Comparison of ENCODE assay signal across 8 cellular contexts in genomic region chr1:51616490-51616889, GRCh38. TPM values are rescaled to one million over a fixed set of nuclear protein-coding genes. Genes with fewer than 3 reads are reported as not detected.
A peak's percentile ranks its signal among the peaks of the same experiment; 100 is the strongest.
DNase-seq lines count a peak whose midpoint lies in the region; ATAC-seq and TF ChIP-seq lines count a peak whose summit lies in the region.

No MANE protein-coding gene starts in this region.

- H3K9ac ChIP-seq in BLaER1 (no peak overlapping the region), MM.1S (ENCODE audit: low read length) (no peak overlapping the region), endocrine pancreas (ENCODE audit: control insufficient read depth, insufficient read depth, low read length) (peak overlapping the region; percentile 44)

- H3K4me2 ChIP-seq in BLaER1: peak overlapping the region; percentile 63
- peak overlapping the region; percentile 43 for H3K4me2 ChIP-seq in MM.1S (ENCODE audit: low read depth, low read length)
- H3K4me2 ChIP-seq in osteoblast (ENCODE audit: insufficient read depth, low read length): peak overlapping the region; percentile 68

- H3K79me2 ChIP-seq in MM.1S (ENCODE audit: low read length) (peaks cover 43% of the 10 kb centered on the region), osteoblast (ENCODE audit: insufficient read depth, low read length) (peaks cover 41% of the 10 kb centered on the region)

- H3K36me3 ChIP-seq in BLaER1 (no peaks in the 10 kb centered on the region), MM.1S (replicated peaks; ENCODE audit: insufficient read depth, low read length) (no peaks in the 10 kb centered on the region), endocrine pancreas (ENCODE audit: control insufficient read depth, insufficient read depth, low read length) (no peaks in the 10 kb centered on the region), osteoblast (ENCODE audit: insufficient read depth, low read length) (no peaks in the 10 kb centered on the region)

- peak overlapping the region; percentile 94 for H3K4me3 ChIP-seq in BLaER1
- 0 out of 2 replicates have a peak overlapping the region, but pooled peaks have one; percentile 19 for H3K4me3 ChIP-seq in MM.1S (ENCODE audit: low read length)
- H3K4me3 ChIP-seq in endocrine pancreas (ENCODE audit: control insufficient read depth, insufficient read depth, low read length): peak overlapping the region; percentile 83
- H3K4me3 ChIP-seq in osteoblast (ENCODE audit: insufficient read depth, low read length): no peak overlapping the region

- DNase-seq in MM.1S (no peak), osteoblast (ENCODE audit: insufficient read length, low spot score, missing footprints) (no peak), SKM-1 treated with dmso at 0.1 percent for 144 hours (lab: John Stamatoyannopoulos, UW; ENCODE audit: unreplicated experiment) (no peak)

- H3K27me3 ChIP-seq in BLaER1 (no peaks in the 10 kb centered on the region), MM.1S (replicated peaks; ENCODE audit: insufficient read depth, low read length) (no peaks in the 10 kb centered on the region), endocrine pancreas (ENCODE audit: control insufficient read depth, insufficient read depth, low read length) (no peaks in the 10 kb centered on the region), osteoblast (ENCODE audit: insufficient read depth, low read length) (no peaks in the 10 kb centered on the region)

- no peaks in the 10 kb centered on the region for H3K9me3 ChIP-seq in BLaER1
- H3K9me3 ChIP-seq in MM.1S (replicated peaks; ENCODE audit: insufficient read depth, low read length): no peaks in the 10 kb centered on the region
- H3K9me3 ChIP-seq in endocrine pancreas (ENCODE audit: control insufficient read depth, low read length): no peaks in the 10 kb centered on the region
- no peaks in the 10 kb centered on the region for H3K9me3 ChIP-seq in osteoblast (ENCODE audit: low read depth, low read length)

- H3K4me1 ChIP-seq in BLaER1 (peaks cover 32% of the 10 kb centered on the region), MM.1S (ENCODE audit: low read length) (peaks cover 4% of the 10 kb centered on the region), endocrine pancreas (ENCODE audit: control insufficient read depth, insufficient read depth, low read length) (peaks cover 12% of the 10 kb centered on the region), osteoblast (ENCODE audit: insufficient read depth, low read length) (peaks cover 9% of the 10 kb centered on the region)

- peaks cover 15% of the 10 kb centered on the region; the same call in 1 of the 2 replicates for H4K20me1 ChIP-seq in BLaER1
- H4K20me1 ChIP-seq in MM.1S (ENCODE audit: insufficient read depth, low read length): no peaks in the 10 kb centered on the region
- peaks cover 6% of the 10 kb centered on the region for H4K20me1 ChIP-seq in osteoblast (ENCODE audit: insufficient read depth, low read length)

- H2AFZ ChIP-seq in MM.1S (ENCODE audit: low read length) (no peak overlapping the region), osteoblast (ENCODE audit: low read length) (no peak overlapping the region)

- TF ChIP-seq CTCF in MM.1S (IDR thresholded peaks at IDR 0.05; ENCODE audit: low read length): no peak
- no peak for TF ChIP-seq CTCF in osteoblast (IDR thresholded peaks at IDR 0.05; ENCODE audit: extremely low read depth, low read depth, low read length)

- ATAC-seq in GM18861 (IDR thresholded peaks at IDR 0.05; ENCODE audit: unreplicated experiment): no peak
- ATAC-seq in HG03460 (IDR thresholded peaks at IDR 0.05; ENCODE audit: unreplicated experiment): no peak
- no peak for ATAC-seq in GM21360 (IDR thresholded peaks at IDR 0.05; ENCODE audit: unreplicated experiment)

- no peaks in the 10 kb centered on the region for H3F3A ChIP-seq in MM.1S (ENCODE audit: insufficient read depth, low read length)

- H3K27ac ChIP-seq in BLaER1 (no peak overlapping the region), MM.1S (ENCODE audit: low read length) (no peak overlapping the region), osteoblast (ENCODE audit: low read depth, low read length) (no peak overlapping the region)

- no peaks in the 10 kb centered on the region for H3K9me2 ChIP-seq in MM.1S (replicated peaks; ENCODE audit: insufficient read depth, low read length)

RNA-seq across cellular contexts. Expression of gene OSBPL9, which starts 0.4 kb away (rescaled TPM):
- total RNA-seq in osteoblast: 87.9 and 96.4 TPM in 2 replicates
